Comparison of ENCODE assay signal across 15 cellular contexts in genomic region chr5:14267166-14267838, GRCh38.
DNase-seq lines count a peak whose midpoint lies in the region; ATAC-seq, FAIRE-seq and TF ChIP-seq lines count a peak whose summit lies in the region.
"Had no signal": no experiment of that assay in that cellular context is flagged by ENCODE, and none has a peak within 500 bp of the region (broad histone marks: within the 10 kb centered on the region; RNA-seq: fewer than 3 reads in every experiment).

No MANE protein-coding gene starts in this region.

- TF ChIP-seq CTCF in OCI-LY7 (conservative IDR thresholded peaks at IDR 0.05; ENCODE audit: low read length) (0 out of 2 replicates have a peak, but pooled peaks have one; percentile 23), osteoblast (IDR thresholded peaks at IDR 0.05; ENCODE audit: extremely low read depth, low read depth, low read length) (peak; percentile 6), kidney (IDR thresholded peaks at IDR 0.05; ENCODE audit: borderline replicate concordance, extremely low read depth, insufficient read depth) (no peak)

- DNase-seq in OCI-LY7 (ENCODE audit: low spot score) (no peak), osteoblast (ENCODE audit: insufficient read length, low spot score, missing footprints) (no peak), NCI-H1417 treated with DMSO at 0.1 percent for 48 hours (lab: John Stamatoyannopoulos, UW) (no peak), HEK293T (ENCODE audit: extremely low spot score) (no peak), kidney (no peak)
- DNase-seq: activated naive CD8-positive, alpha-beta T cell treated with anti-CD3 and anti-CD28 coated beads, Interleukin-2, amount 10 ng/mL, durations not matched to agents 7 days and 5 days; DMS79; effector CD8-positive, alpha-beta T cell; NCI-H524 treated with DMSO at 0.1 percent for 48 hours; stimulated activated CD4-positive, alpha-beta T cell treated with anti-CD3 and anti-CD28 coated beads, Interleukin-4, amount 100 ng/mL, for 24 hours; substantia nigra had no signal

- no TSS peak for BruUV-seq in OCI-LY7 (replicated peaks; lab: Mats Ljungman, UMichigan)

- POLR2A ChIA-PET in OCI-LY7 (lab: Charles Lee) (no interaction called here), HEK293T (lab: Yijun Ruan, JAX) (interaction anchor here (1.9 kb wide), 1 partner anchor 113 kb away, joined by 4 read pairs; no protein-coding TSS in a partner anchor)

- no peaks in the 10 kb centered on the region for H3K9me2 ChIP-seq in OCI-LY7 (ENCODE audit: insufficient read depth, low read length)

- H3K4me2 ChIP-seq in OCI-LY7 (ENCODE audit: low read length) = no peak overlapping the region
- peak overlapping the region; percentile 63 for H3K4me2 ChIP-seq in osteoblast (ENCODE audit: insufficient read depth, low read length)
- H3K4me2 ChIP-seq: neural progenitor cell had no signal

- 57 to 65% methylated on average over 4 to 5 of the region's 5 CpGs for WGBS in ectodermal cell, 2 experiments

- H3K79me2 ChIP-seq in OCI-LY7 (ENCODE audit: insufficient read depth, low read depth, low read length) (peaks cover 18% of the 10 kb centered on the region; the same call in 1 of the 2 replicates), osteoblast (ENCODE audit: insufficient read depth, low read length) (peaks cover 88% of the 10 kb centered on the region)

- H3K27me3 ChIP-seq in ectodermal cell (ENCODE audit: control insufficient read depth, insufficient read depth, low read length, poor library complexity, severe bottlenecking) (no peaks in the 10 kb centered on the region), osteoblast (ENCODE audit: insufficient read depth, low read length) (no peaks in the 10 kb centered on the region)
- H3K27me3 ChIP-seq: neural progenitor cell had no signal

- 0 out of 2 replicates have a peak, but pooled peaks cover 3% of the 10 kb centered on the region for H4K20me1 ChIP-seq in OCI-LY7 (ENCODE audit: insufficient read depth, low read length)
- peaks cover 6% of the 10 kb centered on the region for H4K20me1 ChIP-seq in osteoblast (ENCODE audit: insufficient read depth, low read length)

- intact Hi-C loops in OCI-LY7 (cut with micrococcal nuclease; ENCODE audit: unreplicated experiment) = no loop called here
- intact Hi-C loops in kidney (cut with DNase I) = loop anchor here (10.0 kb wide), 1 partner anchor 153 kb away; no protein-coding TSS in a partner anchor

- H3K36me3 ChIP-seq in OCI-LY7 (ENCODE audit: insufficient read depth, low read length) (no peaks in the 10 kb centered on the region), ectodermal cell (ENCODE audit: control insufficient read depth, insufficient read depth, low read length) (no peaks in the 10 kb centered on the region), osteoblast (ENCODE audit: insufficient read depth, low read length) (peaks cover 16% of the 10 kb centered on the region), kidney (ENCODE audit: control insufficient read depth in 1 of 2, insufficient read depth in 2 of 2, low read length in 2 of 2) (no peaks in the 10 kb centered on the region)
- H3K36me3 ChIP-seq: neural progenitor cell had no signal

- H3K4me3 ChIP-seq in OCI-LY7 (ENCODE audit: low read depth, low read length, poor library complexity, severe bottlenecking) = no peak overlapping the region
- no peak overlapping the region for H3K4me3 ChIP-seq in ectodermal cell (ENCODE audit: insufficient read depth, low read depth, low read length)
- no peak overlapping the region for H3K4me3 ChIP-seq in osteoblast (ENCODE audit: insufficient read depth, low read length)
- H3K4me3 ChIP-seq in kidney (ENCODE audit: low read length in 2 of 2) = no peak overlapping the region
- H3K4me3 ChIP-seq: neural progenitor cell had no signal

- no peaks in the 10 kb centered on the region for H3K9me3 ChIP-seq in OCI-LY7 (ENCODE audit: low read length)
- H3K9me3 ChIP-seq in ectodermal cell (ENCODE audit: control insufficient read depth, low read length) = no peaks in the 10 kb centered on the region
- H3K9me3 ChIP-seq in osteoblast (ENCODE audit: low read depth, low read length) = no peaks in the 10 kb centered on the region
- H3K9me3 ChIP-seq in kidney (ENCODE audit: control insufficient read depth in 1 of 2, low read length in 2 of 2) = no peaks in the 10 kb centered on the region

- H3K27ac ChIP-seq in OCI-LY7 (ENCODE audit: low read depth, low read length, poor library complexity, severe bottlenecking) (no peak overlapping the region), ectodermal cell (ENCODE audit: insufficient read depth, low read depth, low read length, poor library complexity, severe bottlenecking) (peak overlapping the region; percentile 33), osteoblast (ENCODE audit: low read depth, low read length) (peak overlapping the region; percentile 93), kidney (ENCODE audit: low read depth in 2 of 2, low read length in 2 of 2) (no peak overlapping the region)
- H3K27ac ChIP-seq: neural progenitor cell had no signal

- CTCF ChIA-PET in OCI-LY7 (lab: Charles Lee; ENCODE audit: unreplicated experiment) (no interaction called here), HEK293T (lab: Yijun Ruan, JAX) (interaction anchor here (2.0 kb wide), 1 partner anchor 124 kb away, joined by 5 read pairs; the partner anchor contains the start of gene TRIO)

- peak; percentile 17 for FAIRE-seq in G401.6 (lab: Jason Lieb, UNC)
- FAIRE-seq in kidney (lab: Jason Lieb, UNC) = no peak

- ATAC-seq in HG03565 (IDR thresholded peaks at IDR 0.05; ENCODE audit: unreplicated experiment) = no peak

- H2AFZ ChIP-seq in OCI-LY7 (ENCODE audit: low read length) (no peak overlapping the region), osteoblast (ENCODE audit: low read length) (no peak overlapping the region)
- H2AFZ ChIP-seq: neural progenitor cell had no signal

- H3K4me1 ChIP-seq in OCI-LY7 (ENCODE audit: insufficient read depth, low read length, poor library complexity, severe bottlenecking) = peaks cover 37% of the 10 kb centered on the region
- H3K4me1 ChIP-seq in ectodermal cell (ENCODE audit: control insufficient read depth, insufficient read depth, low read length) = peaks cover 22% of the 10 kb centered on the region
- H3K4me1 ChIP-seq in osteoblast (ENCODE audit: insufficient read depth, low read length) = peaks cover 87% of the 10 kb centered on the region
- peaks cover 20% of the 10 kb centered on the region in 2 donors for H3K4me1 ChIP-seq in kidney (ENCODE audit: control insufficient read depth in 1 of 2, insufficient read depth in 1 of 2, low read depth in 1 of 2, low read length in 2 of 2)

- H3K9ac ChIP-seq in kidney (ENCODE audit: low read length in 2 of 2) = no peak overlapping the region
- H3K9ac ChIP-seq: neural progenitor cell had no signal

TF ChIP-seq in HEK293T, 16 proteins besides CTCF, POLR2A, EP300 and RAD21:
- TF ChIP-seq HDGF (IDR thresholded peaks at IDR 0.05; ENCODE audit: borderline replicate concordance) (no peak), SP1 (IDR thresholded peaks at IDR 0.05) (no peak), NFRKB (IDR thresholded peaks at IDR 0.05) (no peak), FOXK2 (IDR thresholded peaks at IDR 0.05) (no peak), LEF1 (IDR thresholded peaks at IDR 0.05; ENCODE audit: borderline replicate concordance) (no peak), SUZ12 (IDR thresholded peaks at IDR 0.05) (no peak), BHLHE40 (IDR thresholded peaks at IDR 0.05; ENCODE audit: borderline replicate concordance) (no peak), ZNF384 (IDR thresholded peaks at IDR 0.05) (no peak), CTBP1 (IDR thresholded peaks at IDR 0.05; ENCODE audit: borderline replicate concordance) (no peak), ARNT (IDR thresholded peaks at IDR 0.05) (no peak), L3MBTL2 (conservative IDR thresholded peaks at IDR 0.05) (no peak), ELF4 (IDR thresholded peaks at IDR 0.05) (no peak), TARDBP (IDR thresholded peaks at IDR 0.05) (no peak), FOXA1 (IDR thresholded peaks at IDR 0.05) (no peak)
TF ChIP-seq in HEK293T: peak in this region for 0.

Comparison
In these comparisons a context has a peak if more than half of its experiments do, and no peak if none do; other contexts are left out.
1. H3K27ac ChIP-seq: peak in ectodermal cell (single experiment) and osteoblast (single experiment); none in OCI-LY7 (single experiment) and kidney (0 of 2).